In genomic region chr3:184262166-184262926, GRCh38 we compare ENCODE assay signal across 8 cellular contexts. TPM values are rescaled to one million over a fixed set of nuclear protein-coding genes. Genes with fewer than 3 reads are reported as not detected.
DNase-seq lines count a peak whose midpoint lies in the region; ATAC-seq and TF ChIP-seq lines count a peak whose summit lies in the region.

No MANE protein-coding gene starts in this region.

- DNase-seq in CD8-positive, alpha-beta T cell, result peak in 2 of 7 experiments; percentile 41 to 56
- peak; percentile 53 for DNase-seq in WERI-Rb-1
- DNase-seq in fibroblast of lung (ENCODE audit: low read depth in 2 of 2), result no peak
- no peak for DNase-seq in spleen
- DNase-seq in middle frontal gyrus (ENCODE audit: extremely low spot score, low spot score), result no peak

- H3K79me2 ChIP-seq in Loucy (ENCODE audit: insufficient read depth, low read length), result no peaks in the 10 kb centered on the region
- H3K79me2 ChIP-seq in fibroblast of lung (ENCODE audit: control insufficient read depth, insufficient read depth, low read length), result no peaks in the 10 kb centered on the region

- peaks cover 31% of the 10 kb centered on the region for H3K27me3 ChIP-seq in CD8-positive, alpha-beta T cell (ENCODE audit: insufficient read depth, low read length)
- H3K27me3 ChIP-seq in Loucy (ENCODE audit: insufficient read depth, low read length, poor library complexity, severe bottlenecking) (no peaks in the 10 kb centered on the region), WERI-Rb-1 (ENCODE audit: insufficient read depth, low read depth, severe bottlenecking) (peaks cover 30% of the 10 kb centered on the region), fibroblast of lung (ENCODE audit: control insufficient read depth, insufficient read depth, low read length) (peaks cover 32% of the 10 kb centered on the region), spleen (replicated peaks in 1 of 7) (peaks cover 3 to 88% (median 55%) of the 10 kb centered on the region in 7 donors)

- POLR2A ChIA-PET in CD8-positive, alpha-beta T cell (lab: Charles Lee), result interaction anchor here (0.9 kb wide), 1 partner anchor 33 kb away, joined by 3 read pairs; no protein-coding TSS in a partner anchor

- H3K27ac Mint-ChIP-seq in CD8-positive, alpha-beta T cell, result no peak overlapping the region

- H3K4me2 ChIP-seq in Loucy (ENCODE audit: low read depth, low read length, poor library complexity, severe bottlenecking) (peak overlapping the region; percentile 95), fibroblast of lung (ENCODE audit: extremely low read depth, insufficient read depth, low read length) (peak overlapping the region; percentile 81)

- H3K9me3 Mint-ChIP-seq in CD8-positive, alpha-beta T cell, result no peaks in the 10 kb centered on the region

- CTCF ChIA-PET in CD8-positive, alpha-beta T cell (lab: Charles Lee), result interaction anchor here (1.1 to 2.8 kb wide), 2 partner anchors 12 to 30 kb away, joined by 3 to 8 read pairs; partner anchors contain the start of gene EEF1AKMT4

- H2AFZ ChIP-seq in Loucy (ENCODE audit: low read length), result peak overlapping the region; percentile 100
- H2AFZ ChIP-seq in fibroblast of lung (ENCODE audit: low read length), result no peak overlapping the region

- H3K27me3 Mint-ChIP-seq in CD8-positive, alpha-beta T cell (ENCODE audit: low read depth), result peaks cover 36% of the 10 kb centered on the region

- H3K9ac ChIP-seq in Loucy (ENCODE audit: low read depth, low read length, poor library complexity, severe bottlenecking), result peak overlapping the region; percentile 84
- no peak overlapping the region for H3K9ac ChIP-seq in fibroblast of lung (ENCODE audit: insufficient read depth, low read length)

- peak overlapping the region; percentile 79 for H3K4me3 Mint-ChIP-seq in CD8-positive, alpha-beta T cell

- TF ChIP-seq POLR2A in spleen (IDR thresholded peaks at IDR 0.05), result no peak

- H3K27ac ChIP-seq in CD8-positive, alpha-beta T cell (ENCODE audit: low read depth, low read length), result no peak overlapping the region
- peak overlapping the region; percentile 58 for H3K27ac ChIP-seq in WERI-Rb-1
- no peak overlapping the region for H3K27ac ChIP-seq in fibroblast of lung (ENCODE audit: insufficient read depth, low read length)
- no peak overlapping the region for H3K27ac ChIP-seq in spleen

- 3 to 5% (median 5%) methylated on average over 44 to 51 of the region's 51 CpGs for WGBS in spleen, 5 donors

- no peaks in the 10 kb centered on the region for H3K9me2 ChIP-seq in Loucy (replicated peaks; ENCODE audit: low read depth, low read length)

- no peaks in the 10 kb centered on the region for H3K9me3 ChIP-seq in CD8-positive, alpha-beta T cell (ENCODE audit: low read length)
- H3K9me3 ChIP-seq in Loucy (ENCODE audit: insufficient read depth, low read depth, low read length) (no peaks in the 10 kb centered on the region), WERI-Rb-1 (ENCODE audit: severe bottlenecking) (peaks cover 3% of the 10 kb centered on the region), fibroblast of lung (ENCODE audit: control insufficient read depth, insufficient read depth, low read depth, low read length) (no peaks in the 10 kb centered on the region), spleen (peaks cover 0 to 3% (median 0%) of the 10 kb centered on the region in 8 donors)

- TF ChIP-seq CTCF in CD8-positive, alpha-beta T cell (IDR thresholded peaks at IDR 0.05), result no peak
- TF ChIP-seq CTCF in Loucy (conservative IDR thresholded peaks at IDR 0.05; ENCODE audit: low read length), result no peak
- no peak for TF ChIP-seq CTCF in WERI-Rb-1 (IDR thresholded peaks at IDR 0.05; ENCODE audit: low read depth, low read length)
- TF ChIP-seq CTCF in fibroblast of lung (conservative IDR thresholded peaks at IDR 0.05 in 1 of 2, IDR thresholded peaks at IDR 0.05 in 1 of 2; ENCODE audit: low read depth in 1 of 2, low read length in 2 of 2), result no peak
- TF ChIP-seq CTCF in spleen (IDR thresholded peaks at IDR 0.05 in 8 of 11, conservative IDR thresholded peaks at IDR 0.05 in 3 of 11), result no peak

- H4K20me1 ChIP-seq in Loucy (ENCODE audit: insufficient read depth, low read length, poor library complexity, severe bottlenecking) (no peaks in the 10 kb centered on the region), fibroblast of lung (ENCODE audit: control insufficient read depth, extremely low read depth, insufficient read depth, low read length) (no peaks in the 10 kb centered on the region)

- no peaks in the 10 kb centered on the region for H3K36me3 ChIP-seq in CD8-positive, alpha-beta T cell (ENCODE audit: insufficient read depth, low read length)
- H3K36me3 ChIP-seq in Loucy (ENCODE audit: insufficient read depth, low read length) (no peaks in the 10 kb centered on the region), WERI-Rb-1 (no peaks in the 10 kb centered on the region), fibroblast of lung (ENCODE audit: control insufficient read depth, insufficient read depth, low read length) (no peaks in the 10 kb centered on the region), spleen (peaks cover 0 to 15% (median 2%) of the 10 kb centered on the region in 6 donors)

- peak; percentile 26 for ATAC-seq in CD8-positive, alpha-beta T cell
- ATAC-seq in GM21723 (IDR thresholded peaks at IDR 0.05; ENCODE audit: unreplicated experiment) (no peak), GM21381 (IDR thresholded peaks at IDR 0.05; ENCODE audit: unreplicated experiment) (no peak)

- H3K4me1 Mint-ChIP-seq in CD8-positive, alpha-beta T cell (ENCODE audit: low read depth), result peaks cover 20% of the 10 kb centered on the region

- H3K4me3 ChIP-seq in CD8-positive, alpha-beta T cell (ENCODE audit: low read depth, low read length), result peak overlapping the region; percentile 46
- H3K4me3 ChIP-seq in Loucy (ENCODE audit: low read length, poor library complexity, severe bottlenecking) (peak overlapping the region; percentile 91), WERI-Rb-1 (ENCODE audit: low read depth, low read length) (peak overlapping the region; percentile 49), fibroblast of lung (replicated peaks in 1 of 4; ENCODE audit: control extremely low read depth in 1 of 4, insufficient read depth in 1 of 4, low read depth in 3 of 4, low read length in 4 of 4) (peak overlapping the region; percentile 31 to 51 (median 45)), spleen (peak overlapping the region in 6 of 8 donors; percentile 49 to 75 (median 54))

- intact Hi-C loops in CD8-positive, alpha-beta T cell (cut with DNase I, micrococcal nuclease), result no loop called here
- intact Hi-C loops in spleen (cut with DNase I; ENCODE audit: low total_unique reads), result no loop called here

- peaks cover 25% of the 10 kb centered on the region for H3K4me1 ChIP-seq in CD8-positive, alpha-beta T cell (ENCODE audit: insufficient read depth, low read length)
- H3K4me1 ChIP-seq in Loucy (ENCODE audit: insufficient read depth, low read length, poor library complexity, severe bottlenecking) (peaks cover 8% of the 10 kb centered on the region), fibroblast of lung (ENCODE audit: control insufficient read depth, extremely low read depth, insufficient read depth, low read length) (peaks cover 5% of the 10 kb centered on the region), spleen (peaks cover 17 to 39% (median 32%) of the 10 kb centered on the region in 6 donors)

- no peaks in the 10 kb centered on the region; the same call in 1 of the 2 replicates for H3F3A ChIP-seq in Loucy (ENCODE audit: low read depth)

- H3K36me3 Mint-ChIP-seq in CD8-positive, alpha-beta T cell, result no peaks in the 10 kb centered on the region

RNA-seq across cellular contexts. Expression of gene CAMK2N2, which starts 1.0 kb away (rescaled TPM):
- total RNA-seq in CD8-positive, alpha-beta T cell, result not detected
- under 0.01 TPM in 1 of 2 replicates, not detected in the other for total RNA-seq in fibroblast of lung
- polyA plus RNA-seq in fibroblast of lung, result 0.10 and 0.24 TPM in 2 replicates
- 0.56 and 0.66 TPM in 2 replicates for polyA plus RNA-seq in fibroblast of lung (2012)
- polyA minus RNA-seq in fibroblast of lung (ENCODE audit: low replicate concordance), result 1.9 TPM in 1 of 2 replicates, not detected in the other
- under 1 TPM in 1 of 7 donors, not detected in 6; 0.35 TPM for total RNA-seq in spleen
- polyA plus RNA-seq in spleen, result under 1 TPM in 1 of 3 donors, not detected in 2; 0.08 TPM

RNA-seq across cellular contexts. Expression of gene EEF1AKMT4, which starts 12.9 kb away (rescaled TPM):
- total RNA-seq in CD8-positive, alpha-beta T cell, result under 1 TPM in 1 of 2 experiments, not detected in 1; 0.38 TPM
- total RNA-seq in fibroblast of lung, result 1.2 and 2.3 TPM in 2 replicates
- polyA plus RNA-seq in fibroblast of lung, result 2.1 and 2.3 TPM in 2 replicates
- 2.8 and 3.2 TPM in 2 replicates for polyA plus RNA-seq in fibroblast of lung (2012)
- 5.7 and 7.0 TPM in 2 replicates for polyA minus RNA-seq in fibroblast of lung (ENCODE audit: low replicate concordance)
- 1 to 10 TPM; 1.2 to 5.4 (median 3.0) TPM for total RNA-seq in spleen
- 1 to 10 TPM; 1.6 to 3.7 (median 3.5) TPM for polyA plus RNA-seq in spleen

RNA-seq across cellular contexts. Expression of gene ECE2, which starts 13.5 kb away (rescaled TPM):
- not detected for total RNA-seq in CD8-positive, alpha-beta T cell
- total RNA-seq in fibroblast of lung (not detected in 2 replicates), spleen (not detected)
- polyA plus RNA-seq in fibroblast of lung (not detected in 2 replicates), spleen (not detected)
- not detected in 2 replicates for polyA plus RNA-seq in fibroblast of lung (2012)
- polyA minus RNA-seq in fibroblast of lung (ENCODE audit: low replicate concordance), result not detected in 2 replicates

RNA-seq across cellular contexts. Expression of gene ALG3, which starts 13.6 kb away (rescaled TPM):
- 10 to 100 TPM; 15.7 to 16.4 TPM for total RNA-seq in CD8-positive, alpha-beta T cell
- total RNA-seq in fibroblast of lung, result 21.6 and 26.7 TPM in 2 replicates
- 27.2 and 36.8 TPM in 2 replicates for polyA plus RNA-seq in fibroblast of lung
- 36.0 and 53.6 TPM in 2 replicates for polyA plus RNA-seq in fibroblast of lung (2012)
- polyA minus RNA-seq in fibroblast of lung (ENCODE audit: low replicate concordance), result 174 and 249 TPM in 2 replicates
- total RNA-seq in spleen, result 10 to 100 TPM; 21.1 to 59.0 (median 28.2) TPM
- 10 to 100 TPM; 18.7 to 23.9 (median 22.8) TPM for polyA plus RNA-seq in spleen

RNA-seq across cellular contexts. Expression of gene VWA5B2, which starts 33.0 kb away (rescaled TPM):
- total RNA-seq in CD8-positive, alpha-beta T cell, result under 1 TPM; 0.28 to 0.65 TPM
- total RNA-seq in fibroblast of lung, result not detected in 2 replicates
- polyA plus RNA-seq in fibroblast of lung, result not detected in 2 replicates
- polyA plus RNA-seq in fibroblast of lung (2012), result 0.03 TPM in 1 of 2 replicates, not detected in the other
- polyA minus RNA-seq in fibroblast of lung (ENCODE audit: low replicate concordance), result not detected in 2 replicates
- total RNA-seq in spleen, result under 1 TPM in 2 of 7 donors, not detected in 5; 0.28 to 0.68 TPM
- polyA plus RNA-seq in spleen, result under 1 TPM; 0.02 to 0.08 (median 0.03) TPM
